ENCODE assay signal across 8 cellular contexts in the genomic region with DNA sequence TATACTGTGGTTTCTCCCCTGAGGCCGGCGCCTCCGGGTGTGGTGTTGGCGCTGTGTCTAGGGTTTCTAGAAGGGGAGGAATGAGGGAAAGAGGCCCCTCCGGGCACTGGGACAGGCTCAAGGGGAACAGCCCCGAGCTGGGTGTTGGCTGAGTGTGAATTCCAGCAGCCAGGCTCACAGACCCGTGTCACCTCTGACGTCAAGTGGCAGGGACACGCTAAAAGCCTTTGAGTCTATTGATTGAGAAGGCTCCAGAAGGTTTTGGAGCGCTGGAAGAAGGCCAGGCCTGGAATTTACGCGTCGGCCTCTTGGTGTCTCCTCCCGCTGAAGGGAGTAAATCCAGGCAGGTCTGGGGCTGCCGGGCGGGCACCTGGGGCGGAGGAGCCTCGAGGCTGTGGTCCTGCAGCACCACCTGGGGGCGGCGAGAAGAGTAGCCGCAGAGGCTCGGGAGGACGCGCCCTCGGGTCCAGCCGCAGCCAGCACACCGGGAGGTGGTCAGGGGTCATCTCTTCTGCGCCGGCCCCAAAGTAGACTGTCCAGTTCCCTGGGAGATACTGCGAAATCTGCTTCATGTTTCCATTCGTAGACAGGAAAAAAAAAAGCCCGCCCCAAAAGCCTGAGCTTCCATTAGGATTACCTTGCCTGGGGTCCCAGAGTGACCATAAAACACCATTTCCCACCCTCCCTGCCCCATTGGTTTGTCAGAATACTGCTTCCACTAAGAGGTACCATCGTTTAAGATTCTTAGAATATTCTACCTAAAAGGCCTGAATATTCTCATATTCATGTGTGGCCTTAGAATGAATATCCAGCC.
DNase-seq lines count a peak whose midpoint lies in the region; ATAC-seq and TF ChIP-seq lines count a peak whose summit lies in the region.

No MANE protein-coding gene starts in this region.

- H3K4me1 ChIP-seq in Caco-2: no peaks in the 10 kb centered on the region; the same call in 1 of the 2 replicates
- H3K4me1 ChIP-seq in mononuclear cell (ENCODE audit: insufficient read depth, low read length): no peaks in the 10 kb centered on the region

- H3K4me3 Mint-ChIP-seq in Caco-2 (ENCODE audit: unreplicated experiment): peak overlapping the region; percentile 60
- no peak overlapping the region for H3K4me3 Mint-ChIP-seq in endothelial cell (ENCODE audit: unreplicated experiment)

- peak; percentile 96 to 98 for DNase-seq in Caco-2
- DNase-seq in HT-29 (ENCODE audit: low spot score): peak; percentile 99
- DNase-seq in NOMO-1 (lab: John Stamatoyannopoulos, UW; ENCODE audit: unreplicated experiment in 2 of 2): peak; percentile 61 to 87
- DNase-seq in activated CD8-positive, alpha-beta memory T cell treated with anti-CD3 and anti-CD28 coated beads, Interleukin-2, amount 50 U/mL, for 1 hour (ENCODE audit: extremely low read depth): peak; percentile 26
- peak; percentile 88 for DNase-seq in endothelial cell (ENCODE audit: low spot score)
- peak; percentile 56 for DNase-seq in stimulated activated CD8-positive, alpha-beta memory T cell treated with anti-CD3 and anti-CD28 coated beads, Interleukin-15, amount 100 ng/mL, for 48 hours (ENCODE audit: low read depth in 2 of 2)

- CTCF ChIA-PET in Caco-2 (lab: Charles Lee): interaction anchor here (0.6 to 1.7 kb wide), 10 partner anchors 9 to 715 kb away, joined by 3 to 11 read pairs (median 3); no protein-coding TSS in a partner anchor

- no peaks in the 10 kb centered on the region for H3K9me3 Mint-ChIP-seq in Caco-2 (ENCODE audit: unreplicated experiment)
- H3K9me3 Mint-ChIP-seq in endothelial cell (ENCODE audit: unreplicated experiment): no peaks in the 10 kb centered on the region

- H3K4me1 Mint-ChIP-seq in Caco-2 (ENCODE audit: low read depth, unreplicated experiment) (peaks cover 20% of the 10 kb centered on the region), endothelial cell (ENCODE audit: unreplicated experiment) (peaks cover 30% of the 10 kb centered on the region)

- H3K4me3 ChIP-seq in Caco-2 (ENCODE audit: low read depth, low read length) (no peak overlapping the region), mononuclear cell (ENCODE audit: low read length) (peak overlapping the region; percentile 30)

- H3K36me3 ChIP-seq in Caco-2 (ENCODE audit: control insufficient read depth, insufficient read depth, low read length): no peaks in the 10 kb centered on the region

- peak overlapping the region; percentile 96 for H3K27ac Mint-ChIP-seq in Caco-2 (ENCODE audit: unreplicated experiment)
- no peak overlapping the region for H3K27ac Mint-ChIP-seq in endothelial cell (ENCODE audit: unreplicated experiment)

- ATAC-seq in GM21381 (IDR thresholded peaks at IDR 0.05; ENCODE audit: unreplicated experiment): peak; percentile 98

- intact Hi-C loops in Caco-2 (cut with micrococcal nuclease; ENCODE audit: unreplicated experiment): loop anchor here (1.0 to 5.0 kb wide), 7 partner anchors 42 to 603 kb away; no protein-coding TSS in a partner anchor

- no peaks in the 10 kb centered on the region for H3K27me3 Mint-ChIP-seq in Caco-2 (ENCODE audit: insufficient read depth, unreplicated experiment)
- H3K27me3 Mint-ChIP-seq in endothelial cell (ENCODE audit: unreplicated experiment): peaks cover 13% of the 10 kb centered on the region

- POLR2A ChIA-PET in Caco-2 (lab: Charles Lee): no interaction called here

- no peaks in the 10 kb centered on the region for H3K36me3 Mint-ChIP-seq in Caco-2 (ENCODE audit: insufficient read depth, unreplicated experiment)
- H3K36me3 Mint-ChIP-seq in endothelial cell (ENCODE audit: low read depth, unreplicated experiment): no peaks in the 10 kb centered on the region

- peak; percentile 92 to 98 for TF ChIP-seq CTCF in Caco-2 (IDR thresholded peaks at IDR 0.05; ENCODE audit: insufficient read depth in 1 of 2, low read depth in 1 of 2, low read length in 1 of 2, severe bottlenecking in 1 of 2, unreplicated experiment in 1 of 2)
- peak; percentile 85 for TF ChIP-seq CTCF in endothelial cell (IDR thresholded peaks at IDR 0.05; ENCODE audit: unreplicated experiment)

- no peaks in the 10 kb centered on the region for H3K9me3 ChIP-seq in Caco-2
- no peaks in the 10 kb centered on the region for H3K9me3 ChIP-seq in mononuclear cell (ENCODE audit: low read depth, low read length)

- H3K27me3 ChIP-seq in Caco-2 (replicated peaks; ENCODE audit: control insufficient read depth, insufficient read depth, low read length) (no peaks in the 10 kb centered on the region), mononuclear cell (ENCODE audit: insufficient read depth, low read length) (no peaks in the 10 kb centered on the region)

- BruUV-seq in Caco-2 (replicated peaks; lab: Mats Ljungman, UMichigan): no TSS peak

Comparison
In these comparisons a context has a peak if more than half of its experiments do, and no peak if none do; other contexts are left out.
1. DNase-seq: peak in every context shown above with its lines; median percentile 99 in HT-29; 97 in Caco-2; 88 in endothelial cell; 74 in NOMO-1; 56 in stimulated activated CD8-positive, alpha-beta memory T cell treated with anti-CD3 and anti-CD28 coated beads, Interleukin-15, amount 100 ng/mL, for 48 hours; 26 in activated CD8-positive, alpha-beta memory T cell treated with anti-CD3 and anti-CD28 coated beads, Interleukin-2, amount 50 U/mL, for 1 hour.